In the genomic region with DNA sequence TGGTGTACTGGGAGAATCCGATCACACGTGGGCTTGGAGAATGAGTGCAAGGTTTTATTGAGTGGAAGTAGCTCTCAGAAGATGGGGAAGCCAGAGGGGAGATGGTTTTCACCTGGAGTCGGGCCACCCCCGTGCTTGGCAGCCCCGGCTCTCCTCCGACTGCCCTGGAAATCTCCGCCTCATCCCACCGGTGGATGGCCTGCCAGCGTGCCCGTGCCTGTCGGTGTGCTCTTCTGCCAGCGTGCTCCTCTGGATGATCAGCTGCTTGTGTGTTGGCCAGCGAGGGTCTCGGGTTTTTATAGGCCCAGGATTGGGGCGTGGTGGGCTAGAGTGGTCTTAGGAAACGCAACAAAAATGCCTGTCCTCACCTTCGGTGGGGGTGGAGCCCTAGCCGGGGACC, we compare ENCODE assay signal across 29 cellular contexts.
"Had no signal": no experiment of that assay in that cellular context is flagged by ENCODE, and none has a peak within 500 bp of the region (broad histone marks: within the 10 kb centered on the region; RNA-seq: fewer than 3 reads in every experiment).

No MANE protein-coding gene starts in this region.

- H2AFZ ChIP-seq: hepatocyte had no signal

- DNase-seq: colonic mucosa; cortex of kidney; dermis blood vessel endothelial cell; dorsolateral prefrontal cortex; effector CD4-positive, alpha-beta T cell; effector CD8-positive, alpha-beta T cell; effector memory CD4-positive, alpha-beta T cell; effector memory CD8-positive, alpha-beta T cell; endodermal cell; erythroblast; esophagus squamous epithelium; foreskin fibroblast; foreskin keratinocyte; foreskin melanocyte; gastrocnemius medialis; glutamatergic neuron; head of caudate nucleus; heart left ventricle; heart right ventricle had no signal

- H3K79me2 ChIP-seq: hepatocyte had no signal

- H3K4me2 ChIP-seq: hepatocyte had no signal

- H3K27ac Mint-ChIP-seq: dendritic cell treated with granulocyte-macrophage colony-stimulating factor and Interleukin-4, amounts not matched to agents 40 ng/mL and 50 ng/mL, for 4 days; effector memory CD8-positive, alpha-beta T cell; endodermal cell had no signal

- H3K4me1 ChIP-seq: colonic mucosa, esophagus muscularis mucosa, esophagus squamous epithelium, foreskin keratinocyte, gastrocnemius medialis, gastroesophageal sphincter, heart left ventricle, heart right ventricle had no signal

- H3K9me3 Mint-ChIP-seq: dendritic cell treated with granulocyte-macrophage colony-stimulating factor and Interleukin-4, amounts not matched to agents 40 ng/mL and 50 ng/mL, for 4 days; endodermal cell had no signal

- ATAC-seq: effector memory CD8-positive, alpha-beta T cell; esophagus mucosa; foreskin keratinocyte; gastrocnemius medialis; gastroesophageal sphincter; heart left ventricle; heart right ventricle had no signal

- H3K4me3 ChIP-seq: colonic mucosa, coronary artery, dorsolateral prefrontal cortex, esophagus muscularis mucosa, esophagus squamous epithelium, gastrocnemius medialis, gastroesophageal sphincter, heart left ventricle, heart right ventricle, hepatocyte had no signal

- H3K27me3 Mint-ChIP-seq: dendritic cell treated with granulocyte-macrophage colony-stimulating factor and Interleukin-4, amounts not matched to agents 40 ng/mL and 50 ng/mL, for 4 days; effector memory CD8-positive, alpha-beta T cell had no signal

- FAIRE-seq: endometrium, endothelial cell of umbilical vein, frontal cortex had no signal

- H3K27me3 ChIP-seq: colonic mucosa, esophagus muscularis mucosa, esophagus squamous epithelium, foreskin keratinocyte, gastrocnemius medialis, gastroesophageal sphincter, heart left ventricle, heart right ventricle, hepatocyte had no signal

- H3K27ac ChIP-seq: colonic mucosa, coronary artery, dorsolateral prefrontal cortex, epithelial cell of prostate, esophagus muscularis mucosa, esophagus squamous epithelium, foreskin keratinocyte, gastrocnemius medialis, gastroesophageal sphincter, heart left ventricle, heart right ventricle, hepatocyte had no signal

- H3K36me3 ChIP-seq: colonic mucosa, esophagus muscularis mucosa, esophagus squamous epithelium, gastrocnemius medialis, gastroesophageal sphincter, heart left ventricle, heart right ventricle had no signal

- H3K9me3 ChIP-seq: colonic mucosa, esophagus muscularis mucosa, esophagus squamous epithelium, gastrocnemius medialis, gastroesophageal sphincter, heart left ventricle, heart right ventricle had no signal

- H3K4me3 Mint-ChIP-seq: dendritic cell treated with granulocyte-macrophage colony-stimulating factor and Interleukin-4, amounts not matched to agents 40 ng/mL and 50 ng/mL, for 4 days; effector memory CD8-positive, alpha-beta T cell; endodermal cell had no signal
